In genomic region chr17:82047914-82048570, GRCh38 we compare ENCODE assay signal across 19 cellular contexts. TPM values are rescaled to one million over a fixed set of nuclear protein-coding genes. Genes with fewer than 3 reads are reported as not detected.
DNase-seq lines count a peak whose midpoint lies in the region; ATAC-seq and TF ChIP-seq lines count a peak whose summit lies in the region.
"Had no signal": no experiment of that assay in that cellular context is flagged by ENCODE, and none has a peak within 500 bp of the region (broad histone marks: within the 10 kb centered on the region; RNA-seq: fewer than 3 reads in every experiment).

No MANE protein-coding gene starts in this region.

- no peak for TF ChIP-seq CTCF in CD4-positive, alpha-beta T cell (IDR thresholded peaks at IDR 0.05)
- TF ChIP-seq CTCF in HEK293 (tag by site-specific recombination; IDR thresholded peaks at IDR 0.05) = no peak
- TF ChIP-seq CTCF in brain (conservative IDR thresholded peaks at IDR 0.05) = no peak
- TF ChIP-seq CTCF in nephron (IDR thresholded peaks at IDR 0.05; ENCODE audit: unreplicated experiment in 3 of 3) = no peak

- H3K4me1 ChIP-seq in HEK293 (ENCODE audit: control insufficient read depth, insufficient read depth, low read length) = peaks cover 7% of the 10 kb centered on the region

- H3K27ac ChIP-seq in CD4-positive, alpha-beta T cell (ENCODE audit: low read depth, low read length) = no peak overlapping the region
- H3K27ac ChIP-seq in HEK293 (ENCODE audit: extremely low read depth, low read depth, low read length) = no peak overlapping the region
- H3K27ac ChIP-seq: GM23248 had no signal

- H3K27me3 Mint-ChIP-seq in CD4-positive, alpha-beta T cell = no peaks in the 10 kb centered on the region
- H3K27me3 Mint-ChIP-seq in brain (peaks cover 6% of the 10 kb centered on the region), nephron (ENCODE audit: low read depth) (no peaks in the 10 kb centered on the region)

- no peak overlapping the region for H3K27ac Mint-ChIP-seq in CD4-positive, alpha-beta T cell
- H3K27ac Mint-ChIP-seq in brain (peak overlapping the region in 1 of 5 experiments; percentile 67), nephron (no peak overlapping the region)

- H3K36me3 Mint-ChIP-seq in CD4-positive, alpha-beta T cell (ENCODE audit: low read depth) = peaks cover 9% of the 10 kb centered on the region
- H3K36me3 Mint-ChIP-seq in brain (peaks cover 7% of the 10 kb centered on the region), nephron (ENCODE audit: low read depth) (peaks cover 7% of the 10 kb centered on the region)

- no peak overlapping the region for H3K4me3 ChIP-seq in HEK293 (ENCODE audit: low read depth, low read length)
- H3K4me3 ChIP-seq: GM23248 had no signal

- H3K9me3 ChIP-seq in CD4-positive, alpha-beta T cell (ENCODE audit: control insufficient read depth, low read length) = no peaks in the 10 kb centered on the region
- no peaks in the 10 kb centered on the region for H3K9me3 ChIP-seq in HEK293 (ENCODE audit: control insufficient read depth, insufficient read depth, low read depth, low read length)

- peaks cover 14% of the 10 kb centered on the region for H3K4me1 Mint-ChIP-seq in CD4-positive, alpha-beta T cell (ENCODE audit: low read depth)
- H3K4me1 Mint-ChIP-seq in brain = peaks cover 14% of the 10 kb centered on the region
- peaks cover 5% of the 10 kb centered on the region for H3K4me1 Mint-ChIP-seq in nephron

- H3K9me3 Mint-ChIP-seq in CD4-positive, alpha-beta T cell = no peaks in the 10 kb centered on the region
- H3K9me3 Mint-ChIP-seq in brain (no peaks in the 10 kb centered on the region), nephron (no peaks in the 10 kb centered on the region)

- H3K4me3 Mint-ChIP-seq in CD4-positive, alpha-beta T cell = peak overlapping the region; percentile 60
- H3K4me3 Mint-ChIP-seq in brain (peak overlapping the region in 3 of 5 experiments; percentile 41 to 55 (median 49)), nephron (peak overlapping the region; percentile 67 to 73 (median 68))

- POLR2A ChIA-PET in CD4-positive, alpha-beta T cell (lab: Charles Lee) = no interaction called here
- POLR2A ChIA-PET in HEK293 (lab: Yijun Ruan, JAX) = interaction anchor here (0.5 to 1.1 kb wide), 2 partner anchors 10 to 541 kb away, joined by 4 to 5 read pairs; partner anchors contain the start of gene DCXR

- no peak for ATAC-seq in CD4-positive, alpha-beta T cell (ENCODE audit: poor library complexity)
- no peak for ATAC-seq in HG03432 (IDR thresholded peaks at IDR 0.05; ENCODE audit: unreplicated experiment)
- ATAC-seq: Panc1, Right ventricle myocardium inferior had no signal

- no peaks in the 10 kb centered on the region for H3K27me3 ChIP-seq in CD4-positive, alpha-beta T cell (ENCODE audit: control insufficient read depth, insufficient read depth, low read length)

- DNase-seq in CD4-positive, alpha-beta T cell = no peak
- no peak for DNase-seq in activated CD4-positive, alpha-beta T cell treated with anti-CD3 and anti-CD28 coated beads for 4 hours
- no peak for DNase-seq in retina
- no peak for DNase-seq in effector CD4-positive, alpha-beta T cell
- DNase-seq: AML-193, DND-41, GF-D8, GM23248, HCEC 1CT, KG1, NCI-H1092, NCI-H2227 treated with DMSO at 0.1 percent for 48 hours, NCI-H524 treated with DMSO at 0.1 percent for 48 hours had no signal

- CTCF ChIA-PET in CD4-positive, alpha-beta T cell (lab: Charles Lee) = no interaction called here
- CTCF ChIA-PET in HEK293 (lab: Yijun Ruan, JAX) = interaction anchor here (0.6 to 1.1 kb wide), 2 partner anchors 18 to 260 kb away, joined by 3 read pairs; no protein-coding TSS in a partner anchor

- intact Hi-C loops in CD4-positive, alpha-beta T cell (cut with DNase I, micrococcal nuclease) = no loop called here

- H3K36me3 ChIP-seq in HEK293 (ENCODE audit: control insufficient read depth in 2 of 2, insufficient read depth in 1 of 2, low read length in 2 of 2) = peaks cover 0 to 49% of the 10 kb centered on the region in 2 experiments; a peak in 1 of 3 replicates

TF ChIP-seq in HEK293, 187 proteins besides CTCF, POLR2A, EP300 and RAD21:
- peak; percentile 83 for TF ChIP-seq SCRT2 (tag by site-specific recombination; IDR thresholded peaks at IDR 0.05)
- no peak for TF ChIP-seq ATF2 (tag by site-specific recombination; IDR thresholded peaks at IDR 0.05; ENCODE audit: low read depth)

RNA-seq across cellular contexts. Expression of gene RFNG, which starts 3.6 kb away (rescaled TPM):
- 10 to 100 TPM; 28.1 to 31.2 TPM for total RNA-seq in CD4-positive, alpha-beta T cell
- polyA plus RNA-seq in brain (ENCODE audit: insufficient read depth, low read depth, low replicate concordance) = 45.0 TPM

RNA-seq across cellular contexts. Expression of gene GPS1, which starts 3.7 kb away (rescaled TPM):
- 10 to 100 TPM; 64.6 to 69.3 TPM for total RNA-seq in CD4-positive, alpha-beta T cell
- 231 TPM for polyA plus RNA-seq in brain (ENCODE audit: insufficient read depth, low read depth, low replicate concordance)

RNA-seq across cellular contexts. Expression of gene DCXR, which starts 10.5 kb away (rescaled TPM):
- total RNA-seq in CD4-positive, alpha-beta T cell = 100 to 1,000 TPM; 103 to 119 TPM
- polyA plus RNA-seq in brain (ENCODE audit: insufficient read depth, low read depth, low replicate concordance) = 170 TPM

RNA-seq across cellular contexts. Expression of gene RAC3, which starts 16.6 kb away (rescaled TPM):
- 1 to 10 TPM; 3.3 to 5.3 TPM for total RNA-seq in CD4-positive, alpha-beta T cell
- 65.2 TPM for polyA plus RNA-seq in brain (ENCODE audit: insufficient read depth, low read depth, low replicate concordance)

RNA-seq across cellular contexts. Expression of gene DUS1L, which starts 17.6 kb away (rescaled TPM):
- 100 to 1,000 TPM; 160 to 163 TPM for total RNA-seq in CD4-positive, alpha-beta T cell
- 110 TPM for polyA plus RNA-seq in brain (ENCODE audit: insufficient read depth, low read depth, low replicate concordance)
